In the genomic region with DNA sequence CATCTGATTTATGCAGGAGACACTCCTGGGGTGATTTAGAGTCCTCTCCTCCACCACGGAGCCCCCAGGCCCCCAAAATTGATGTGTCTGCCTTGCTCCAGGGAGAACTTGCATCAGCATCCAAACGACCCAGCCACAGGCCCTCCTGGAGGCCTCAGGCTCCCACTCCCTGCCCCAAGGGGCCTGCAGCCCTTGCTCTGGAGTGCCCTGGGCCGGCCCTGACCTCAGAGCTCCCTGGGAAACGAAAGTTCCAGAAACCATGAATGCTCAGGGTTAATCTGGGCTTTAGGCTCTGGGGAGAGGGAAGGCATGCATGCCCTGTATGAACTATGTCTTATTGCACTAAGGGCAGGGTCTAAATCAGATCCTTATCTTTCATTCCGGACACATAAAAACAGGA, we compare ENCODE assay signal across 32 cellular contexts. TPM values are rescaled to one million over a fixed set of nuclear protein-coding genes. Genes with fewer than 3 reads are reported as not detected.
"Had no signal": no experiment of that assay in that cellular context is flagged by ENCODE, and none has a peak within 500 bp of the region (broad histone marks: within the 10 kb centered on the region; RNA-seq: fewer than 3 reads in every experiment).

No MANE protein-coding gene starts in this region.

- ATAC-seq: activated CD4-positive, alpha-beta T cell treated with anti-CD3 and anti-CD28 coated beads for 36 hours; activated naive CD4-positive, alpha-beta T cell treated with anti-CD3 and anti-CD28 coated beads, Interleukin-2, amount 50 U/mL, for 72 hours; activated T-cell treated with anti-CD3 and anti-CD28 coated beads, Interleukin-2, amount 50 U/mL, for 72 hours; effector memory CD8-positive, alpha-beta T cell; foreskin keratinocyte; gastrocnemius medialis had no signal

- H3K36me3 ChIP-seq: brain microvascular endothelial cell, esophagus muscularis mucosa, gastrocnemius medialis had no signal

- H3K9me3 ChIP-seq: esophagus muscularis mucosa, gastrocnemius medialis had no signal

- H3K27me3 ChIP-seq: brain microvascular endothelial cell, esophagus muscularis mucosa, gastrocnemius medialis had no signal

- H3K4me3 ChIP-seq: esophagus muscularis mucosa, gastrocnemius medialis had no signal

- H3K4me1 ChIP-seq: esophagus muscularis mucosa, foreskin keratinocyte, gastrocnemius medialis had no signal

- DNase-seq: activated CD4-positive, alpha-beta memory T cell treated with anti-CD3 and anti-CD28 coated beads for 36 hours; activated CD4-positive, alpha-beta T cell treated with anti-CD3 and anti-CD28 coated beads for 36 hours; activated CD4-positive, alpha-beta T cell treated with anti-CD3 and anti-CD28 coated beads, Interleukin-2, amount 10 ng/mL, durations not matched to agents 24 days and 14 days; activated CD4-positive, CD25-positive, alpha-beta regulatory T cell; activated CD4-positive, CD25-positive, alpha-beta regulatory T cell treated with anti-CD3 and anti-CD28 coated beads, Interleukin-2, amount 50 U/mL, for 72 hours; activated CD8-positive, alpha-beta memory T cell treated with anti-CD3 and anti-CD28 coated beads, Interleukin-2, amount 50 U/mL, for 48 hours; activated gamma-delta T cell; activated naive CD4-positive, alpha-beta T cell; activated naive CD4-positive, alpha-beta T cell treated with anti-CD3 and anti-CD28 coated beads, Interleukin-2, amount 10 ng/mL, durations not matched to agents 7 days and 5 days; activated naive CD8-positive, alpha-beta T cell treated with anti-CD3 and anti-CD28 coated beads, Interleukin-2, amount 10 ng/mL, durations not matched to agents 7 days and 5 days; activated T-cell treated with anti-CD3 and anti-CD28 coated beads for 4 hours; activated T-cell treated with anti-CD3 and anti-CD28 coated beads, Interleukin-2, amount 50 U/mL, for 24 hours; activated T-cell treated with anti-CD3 and anti-CD28 coated beads, Interleukin-2, amount 50 U/mL, for 72 hours; amniotic stem cell; anterior cingulate cortex; brain microvascular endothelial cell; caudate nucleus; cortex of kidney; dermis blood vessel endothelial cell; effector CD4-positive, alpha-beta T cell; effector memory CD8-positive, alpha-beta T cell; erythroblast; foreskin keratinocyte; gastrocnemius medialis; SW 1271; T-helper 2 cell had no signal

- H3K27ac ChIP-seq: brain microvascular endothelial cell, esophagus muscularis mucosa, foreskin keratinocyte, gastrocnemius medialis had no signal

RNA-seq across cellular contexts. Expression of a gene that starts 29.4 kb away (rescaled TPM):
- total RNA-seq: activated CD4-positive, alpha-beta memory T cell treated with anti-CD3 and anti-CD28 coated beads for 36 hours; activated CD4-positive, alpha-beta T cell treated with anti-CD3 and anti-CD28 coated beads for 36 hours; activated CD4-positive, alpha-beta T cell treated with anti-CD3 and anti-CD28 coated beads, Interleukin-2, amount 10 ng/mL, durations not matched to agents 24 days and 14 days; activated naive CD4-positive, alpha-beta T cell treated with anti-CD3 and anti-CD28 coated beads, Interleukin-2, amount 50 U/mL, for 72 hours; activated naive CD8-positive, alpha-beta T cell treated with anti-CD3 and anti-CD28 coated beads, Interleukin-2, amount 10 ng/mL, durations not matched to agents 7 days and 5 days; activated T-cell treated with anti-CD3 and anti-CD28 coated beads, Interleukin-2, amount 50 U/mL, for 72 hours; astrocyte; bronchial epithelial cell; chondrocyte; dermis blood vessel endothelial cell; esophagus muscularis mucosa; foreskin keratinocyte; gastrocnemius medialis; T-helper 1 cell treated with Interleukin-12 subunit alpha and Interleukin-12 subunit beta and Interleukin-4 antibody, amounts not matched to agents 30 ng/mL and 1 ng/mL, for 36 hours had no signal
- polyA plus RNA-seq: foreskin keratinocyte had no signal
